Comparison of ENCODE assay signal across 17 cellular contexts in the genomic region with DNA sequence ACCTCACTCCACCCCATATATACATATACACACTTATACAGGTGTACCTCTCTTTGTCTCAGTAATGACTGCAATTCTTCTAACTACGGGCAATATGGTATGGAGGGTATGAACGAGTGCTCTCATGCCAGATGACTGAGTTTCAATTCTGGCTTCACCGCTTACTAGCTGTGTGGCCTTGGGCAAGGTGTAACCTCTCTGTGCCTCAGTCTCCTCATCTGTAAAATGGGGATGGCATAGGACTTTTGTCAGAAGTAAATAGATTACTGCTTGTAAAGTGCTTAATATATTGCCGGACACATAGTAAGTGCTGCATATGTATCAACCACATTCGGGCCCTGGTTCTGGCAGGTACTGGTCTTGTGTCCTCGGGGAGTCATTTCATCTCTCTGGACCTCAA.
"Had no signal": no experiment of that assay in that cellular context is flagged by ENCODE, and none has a peak within 500 bp of the region (broad histone marks: within the 10 kb centered on the region; RNA-seq: fewer than 3 reads in every experiment).

No MANE protein-coding gene starts in this region.

- H3K4me3 Mint-ChIP-seq: stimulated activated memory B cell treated with anti-CD40 and anti-IgM and Interleukin-4, amounts not matched to agents 10 μg/mL and 1 μg/mL and 100 μg/mL, for 72 hours had no signal

- H3K27me3 ChIP-seq: body of pancreas, pancreas had no signal

- ATAC-seq: activated T-cell treated with anti-CD3 and anti-CD28 coated beads, Interleukin-2, amount 50 U/mL, for 4 hours; stimulated activated memory B cell treated with anti-CD40 and anti-IgM and Interleukin-4, amounts not matched to agents 10 μg/mL and 1 μg/mL and 100 μg/mL, for 72 hours; WTC11 had no signal

- DNase-seq: activated CD4-positive, alpha-beta memory T cell treated with anti-CD3 and anti-CD28 coated beads, Interleukin-2, amount 10 ng/mL, durations not matched to agents 7 days and 5 days; activated CD4-positive, alpha-beta T cell treated with anti-CD3 and anti-CD28 coated beads for 4 hours; activated effector memory CD4-positive, alpha-beta T cell treated with anti-CD3 and anti-CD28 coated beads, Interleukin-2, amount 50 U/mL, for 16 hours; activated T-cell treated with anti-CD3 and anti-CD28 coated beads, Interleukin-2, amount 50 U/mL, for 4 hours; amygdala; body of pancreas; effector CD4-positive, alpha-beta T cell; esophagus squamous epithelium; glutamatergic neuron; mesendoderm; pancreas; T-helper 2 cell had no signal

- H3K9me3 ChIP-seq: body of pancreas, esophagus squamous epithelium, pancreas had no signal

- H3K36me3 ChIP-seq: esophagus squamous epithelium, pancreas had no signal

- H3K9me3 Mint-ChIP-seq: activated CD4-positive, alpha-beta memory T cell treated with anti-CD3 and anti-CD28 coated beads, Interleukin-2, amount 10 ng/mL, durations not matched to agents 7 days and 5 days; activated naive CD4-positive, alpha-beta T cell treated with anti-CD3 and anti-CD28 coated beads, Interleukin-2, amount 50 U/mL, for 24 hours; activated T-cell treated with anti-CD3 and anti-CD28 coated beads, Interleukin-2, amount 50 U/mL, for 4 hours; central memory CD8-positive, alpha-beta T cell; stimulated activated memory B cell treated with anti-CD40 and anti-IgM and Interleukin-4, amounts not matched to agents 10 μg/mL and 1 μg/mL and 100 μg/mL, for 72 hours; WTC11 had no signal

- H3K36me3 Mint-ChIP-seq: activated naive CD4-positive, alpha-beta T cell treated with anti-CD3 and anti-CD28 coated beads, Interleukin-2, amount 50 U/mL, for 24 hours; stimulated activated memory B cell treated with anti-CD40 and anti-IgM and Interleukin-4, amounts not matched to agents 10 μg/mL and 1 μg/mL and 100 μg/mL, for 72 hours; WTC11 had no signal

- H3K27ac Mint-ChIP-seq: activated CD4-positive, alpha-beta memory T cell treated with anti-CD3 and anti-CD28 coated beads, Interleukin-2, amount 10 ng/mL, durations not matched to agents 7 days and 5 days had no signal

- H3K4me1 ChIP-seq: pancreas had no signal

- H3K27me3 Mint-ChIP-seq: activated naive CD4-positive, alpha-beta T cell treated with anti-CD3 and anti-CD28 coated beads, Interleukin-2, amount 50 U/mL, for 24 hours; central memory CD8-positive, alpha-beta T cell; stimulated activated memory B cell treated with anti-CD40 and anti-IgM and Interleukin-4, amounts not matched to agents 10 μg/mL and 1 μg/mL and 100 μg/mL, for 72 hours had no signal

- H3K4me3 ChIP-seq: body of pancreas had no signal

- H3K27ac ChIP-seq: coronary artery had no signal
